Comparison of ENCODE assay signal across 8 cellular contexts in genomic region chr2:288002-288742, GRCh38. TPM values are rescaled to one million over a fixed set of nuclear protein-coding genes. Genes with fewer than 3 reads are reported as not detected.
DNase-seq lines count a peak whose midpoint lies in the region; ATAC-seq and TF ChIP-seq lines count a peak whose summit lies in the region.

Gene ALKAL2, minus strand, starts transcription at chr2:288091. Its CDS starts 256 bp downstream, at chr2:287835.

- no peaks in the 10 kb centered on the region for H3K79me2 ChIP-seq in PC-3 (ENCODE audit: low read length)

- no peaks in the 10 kb centered on the region for H3K9me3 Mint-ChIP-seq in Caco-2 (ENCODE audit: unreplicated experiment)

- H3K9ac ChIP-seq in PC-3 (ENCODE audit: low read length) = no peak within 1 kb of the TSS

- intact Hi-C loops in Caco-2 (cut with micrococcal nuclease; ENCODE audit: unreplicated experiment) (no loop called here), PC-3 (cut with micrococcal nuclease) (no loop called here)

- no peaks in the 10 kb centered on the region for H3K9me2 ChIP-seq in PC-3 (replicated peaks; ENCODE audit: low read length)

- 1 to 2% methylated on average over 49 to 115 of the region's 115 CpGs for WGBS in esophagus, 2 donors

- H3K36me3 Mint-ChIP-seq in Caco-2 (ENCODE audit: insufficient read depth, unreplicated experiment) = no peaks in the 10 kb centered on the region

- ATAC-seq in PC-3 = no peak
- no peak for ATAC-seq in HG02678 (IDR thresholded peaks at IDR 0.05; ENCODE audit: unreplicated experiment)
- no peak for ATAC-seq in HG02763 (IDR thresholded peaks at IDR 0.05; ENCODE audit: unreplicated experiment)
- ATAC-seq in HG02610 (IDR thresholded peaks at IDR 0.05; ENCODE audit: unreplicated experiment) = no peak

- H3K4me2 ChIP-seq in PC-3 (ENCODE audit: low read length) = peak within 1 kb of the TSS; percentile 96; the same call in 1 of the 2 replicates

- H3K4me1 Mint-ChIP-seq in Caco-2 (ENCODE audit: low read depth, unreplicated experiment) = no peaks in the 10 kb centered on the region

- H3K9me3 ChIP-seq in Caco-2 (no peaks in the 10 kb centered on the region), PC-3 (ENCODE audit: low read length) (no peaks in the 10 kb centered on the region), esophagus (ENCODE audit: control insufficient read depth in 2 of 2, insufficient read depth in 1 of 2, low read depth in 1 of 2, low read length in 1 of 2) (no peaks in the 10 kb centered on the region), neuron (ENCODE audit: low read length) (no peaks in the 10 kb centered on the region)

- peak within 1 kb of the TSS; percentile 26 for H3K4me3 ChIP-seq in Caco-2 (ENCODE audit: low read depth, low read length)
- peak within 1 kb of the TSS; percentile 73; the same call in 1 of the 2 replicates for H3K4me3 ChIP-seq in PC-3 (ENCODE audit: low read length)
- peak within 1 kb of the TSS; percentile 35 to 56 for H3K4me3 ChIP-seq in esophagus (ENCODE audit: low read depth in 1 of 2, low read length in 2 of 2)
- peak within 1 kb of the TSS; percentile 39 for H3K4me3 ChIP-seq in neuron (ENCODE audit: low read length)

- no peak within 1 kb of the TSS for H3K27ac ChIP-seq in PC-3 (ENCODE audit: low read length)
- no peak within 1 kb of the TSS for H3K27ac ChIP-seq in esophagus (ENCODE audit: low read depth in 2 of 2, low read length in 1 of 2)

- BruUV-seq in Caco-2 (replicated peaks; lab: Mats Ljungman, UMichigan) = no TSS peak
- no TSS peak for BruUV-seq in PC-3 (replicated peaks; lab: Mats Ljungman, UMichigan)

- H3K36me3 ChIP-seq in Caco-2 (ENCODE audit: control insufficient read depth, insufficient read depth, low read length) (no peaks in the 10 kb centered on the region), PC-3 (ENCODE audit: low read depth, low read length) (no peaks in the 10 kb centered on the region), esophagus (ENCODE audit: control insufficient read depth in 2 of 2, insufficient read depth in 2 of 2, low read length in 1 of 2) (no peaks in the 10 kb centered on the region), neuron (ENCODE audit: insufficient read depth, low read length) (no peaks in the 10 kb centered on the region)

- H3K27ac Mint-ChIP-seq in Caco-2 (ENCODE audit: unreplicated experiment) = no peak within 1 kb of the TSS

- H2AFZ ChIP-seq in PC-3 (ENCODE audit: low read length) (no peak within 1 kb of the TSS), neuron (ENCODE audit: low read depth, low read length) (peak within 1 kb of the TSS; percentile 19)

- peak within 1 kb of the TSS; percentile 44 for H3K4me3 Mint-ChIP-seq in Caco-2 (ENCODE audit: unreplicated experiment)

- POLR2A ChIA-PET in Caco-2 (lab: Charles Lee) = no interaction called here
- POLR2A ChIA-PET in PC-3 (lab: Charles Lee; ENCODE audit: unreplicated experiment) = no interaction called here

- no peak for TF ChIP-seq CTCF in Caco-2 (IDR thresholded peaks at IDR 0.05; ENCODE audit: insufficient read depth in 1 of 2, low read depth in 1 of 2, low read length in 1 of 2, severe bottlenecking in 1 of 2, unreplicated experiment in 1 of 2)
- TF ChIP-seq CTCF in PC-3 (conservative IDR thresholded peaks at IDR 0.05; ENCODE audit: low read depth, low read length) = no peak

- H4K20me1 ChIP-seq in PC-3 (ENCODE audit: low read length) = no peaks in the 10 kb centered on the region; the same call in 1 of the 2 replicates

- CTCF ChIA-PET in Caco-2 (lab: Charles Lee) (interaction anchor here (0.7 kb wide), 1 partner anchor 19 kb away, joined by 3 read pairs; no protein-coding TSS in a partner anchor), PC-3 (lab: Charles Lee) (no interaction called here)

- H3F3A ChIP-seq in PC-3 (ENCODE audit: low read length, unreplicated experiment) = no peaks in the 10 kb centered on the region

- H3K27me3 ChIP-seq in Caco-2 (replicated peaks; ENCODE audit: control insufficient read depth, insufficient read depth, low read length) (no peaks in the 10 kb centered on the region; the same call in none of the 2 replicates), PC-3 (ENCODE audit: low read length) (peaks cover 17% of the 10 kb centered on the region), esophagus (ENCODE audit: control insufficient read depth in 1 of 2, insufficient read depth in 2 of 2, low read length in 2 of 2) (no peaks in the 10 kb centered on the region), neuron (ENCODE audit: insufficient read depth, low read length) (peaks cover 9% of the 10 kb centered on the region)

- DNase-seq in Caco-2 (peak in 1 of 2 experiments; percentile 18), PC-3 (no peak), OCI-M1 (lab: John Stamatoyannopoulos, UW) (no peak)

- H3K27me3 Mint-ChIP-seq in Caco-2 (ENCODE audit: insufficient read depth, unreplicated experiment) = peaks cover 12% of the 10 kb centered on the region

- H3K4me1 ChIP-seq in Caco-2 = peaks cover 4% of the 10 kb centered on the region; the same call in 1 of the 2 replicates
- H3K4me1 ChIP-seq in PC-3 (ENCODE audit: insufficient read depth, low read length) = peaks cover 28% of the 10 kb centered on the region
- peaks cover 3 to 7% of the 10 kb centered on the region in 2 donors for H3K4me1 ChIP-seq in esophagus (ENCODE audit: control insufficient read depth in 2 of 2, insufficient read depth in 2 of 2, low read length in 1 of 2)
- H3K4me1 ChIP-seq in neuron (ENCODE audit: insufficient read depth, low read length) = peaks cover 14% of the 10 kb centered on the region

RNA-seq across cellular contexts. Expression of gene ALKAL2, which starts in this region (rescaled TPM):
- total RNA-seq in Caco-2 (2022) (not detected in 2 replicates), PC-3 (2014; rRNA removed) (3.6 TPM in 1 of 2 replicates, not detected in the other)
- 1 to 10 TPM in 1 of 2 donors, under 1 TPM in 1; 0.45 to 1.0 TPM for polyA plus RNA-seq in esophagus
